In genomic region chr11:113298496-113298895, GRCh38 we compare ENCODE assay signal across 1 cellular context. TPM values are rescaled to one million over a fixed set of nuclear protein-coding genes. Genes with fewer than 3 reads are reported as not detected.
"Had no signal": no experiment of that assay in that cellular context is flagged by ENCODE, and none has a peak within 500 bp of the region (broad histone marks: within the 10 kb centered on the region; RNA-seq: fewer than 3 reads in every experiment).

No MANE protein-coding gene starts in this region.

RNA-seq across cellular contexts. Expression of gene TTC12, which starts 15.9 kb away (rescaled TPM):
- total RNA-seq: SJCRH30 had no signal
